Comparison of ENCODE assay signal across 1 cellular context in genomic region chr7:44052771-44053365, GRCh38.
TF ChIP-seq lines count a peak whose summit lies in the region.

No MANE protein-coding gene starts in this region.

TF ChIP-seq in SK-N-SH, 30 proteins besides CTCF, POLR2A, EP300 and RAD21 (continued from another document):
- TF ChIP-seq REST (IDR thresholded peaks at IDR 0.05; ENCODE audit: low read depth, low read length): peak; percentile 65; the same call in 1 of the 2 replicates
